18 cellular contexts compared by ENCODE assay signal in genomic region chr11:36210529-36210928, GRCh38.
"Had no signal": no experiment of that assay in that cellular context is flagged by ENCODE, and none has a peak within 500 bp of the region (broad histone marks: within the 10 kb centered on the region; RNA-seq: fewer than 3 reads in every experiment).

No MANE protein-coding gene starts in this region.

- H3K27me3 ChIP-seq: adrenal gland, gastroesophageal sphincter, right atrium auricular region, thyroid gland, uterus had no signal

- H3K27ac ChIP-seq: adrenal gland, gastroesophageal sphincter, right atrium auricular region, thyroid gland, uterus, VCaP had no signal

- H3K4me1 ChIP-seq: adrenal gland, gastroesophageal sphincter, right atrium auricular region, thyroid gland, uterus had no signal

- ATAC-seq: gastroesophageal sphincter; natural killer cell; stimulated activated naive B cell treated with anti-CD40 and anti-IgM and Interleukin-4, amounts not matched to agents 10 μg/mL and 1 μg/mL and 100 μg/mL, for 72 hours had no signal

- DNase-seq: activated CD4-positive, alpha-beta memory T cell treated with anti-CD3 and anti-CD28 coated beads for 36 hours; activated T-cell treated with anti-CD3 and anti-CD28 coated beads, Interleukin-2, amount 50 U/mL, for 24 hours; adrenal gland; cortex of kidney; effector memory CD4-positive, alpha-beta T cell; mesenchymal stem cell; natural killer cell; nucleus accumbens; stimulated activated CD4-positive, alpha-beta T cell treated with anti-CD3 and anti-CD28 coated beads, Interleukin-15, amount 100 ng/mL, for 24 hours; stimulated activated CD4-positive, alpha-beta T cell treated with anti-CD3 and anti-CD28 coated beads, Interleukin-4, amount 100 ng/mL, for 1 hour; stimulated activated naive B cell treated with anti-CD40 and anti-IgM and Interleukin-4, amounts not matched to agents 10 μg/mL and 1 μg/mL and 100 μg/mL, for 72 hours; T-helper 9 cell; thyroid gland; uterus had no signal

- H3K36me3 ChIP-seq: adrenal gland, gastroesophageal sphincter, right atrium auricular region, thyroid gland, uterus had no signal

- H3K9me3 ChIP-seq: adrenal gland, gastroesophageal sphincter, right atrium auricular region, thyroid gland, uterus had no signal

- H3K4me3 ChIP-seq: adrenal gland, gastroesophageal sphincter, right atrium auricular region, skin epidermis, thyroid gland, uterus had no signal
